ENCODE assay signal across 1 cellular context in the genomic region with DNA sequence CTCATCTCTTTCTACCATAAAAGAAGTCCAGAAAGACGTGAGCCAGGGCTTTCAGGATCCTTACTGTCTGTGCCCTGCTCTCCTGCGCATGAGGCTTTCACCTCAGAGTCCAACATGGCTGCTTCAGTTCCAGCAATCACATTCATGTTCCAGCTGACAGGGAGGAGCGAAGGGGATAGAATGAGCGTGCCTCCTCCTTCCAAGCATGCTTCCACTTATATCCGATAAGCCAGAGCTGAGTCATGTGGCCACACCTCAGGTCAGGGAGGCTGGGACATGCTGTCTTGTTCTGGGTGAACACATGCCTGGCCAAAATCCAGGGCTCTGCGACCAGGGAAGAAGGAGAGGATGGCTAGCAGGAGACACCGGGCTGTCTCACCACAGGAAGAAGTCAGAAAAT.
TF ChIP-seq lines count a peak whose summit lies in the region.

No MANE protein-coding gene starts in this region.

TF ChIP-seq in K562, 482 proteins besides CTCF, POLR2A, EP300 and RAD21 (continued from another document and continues in another):
- TF ChIP-seq, protein P1, sequence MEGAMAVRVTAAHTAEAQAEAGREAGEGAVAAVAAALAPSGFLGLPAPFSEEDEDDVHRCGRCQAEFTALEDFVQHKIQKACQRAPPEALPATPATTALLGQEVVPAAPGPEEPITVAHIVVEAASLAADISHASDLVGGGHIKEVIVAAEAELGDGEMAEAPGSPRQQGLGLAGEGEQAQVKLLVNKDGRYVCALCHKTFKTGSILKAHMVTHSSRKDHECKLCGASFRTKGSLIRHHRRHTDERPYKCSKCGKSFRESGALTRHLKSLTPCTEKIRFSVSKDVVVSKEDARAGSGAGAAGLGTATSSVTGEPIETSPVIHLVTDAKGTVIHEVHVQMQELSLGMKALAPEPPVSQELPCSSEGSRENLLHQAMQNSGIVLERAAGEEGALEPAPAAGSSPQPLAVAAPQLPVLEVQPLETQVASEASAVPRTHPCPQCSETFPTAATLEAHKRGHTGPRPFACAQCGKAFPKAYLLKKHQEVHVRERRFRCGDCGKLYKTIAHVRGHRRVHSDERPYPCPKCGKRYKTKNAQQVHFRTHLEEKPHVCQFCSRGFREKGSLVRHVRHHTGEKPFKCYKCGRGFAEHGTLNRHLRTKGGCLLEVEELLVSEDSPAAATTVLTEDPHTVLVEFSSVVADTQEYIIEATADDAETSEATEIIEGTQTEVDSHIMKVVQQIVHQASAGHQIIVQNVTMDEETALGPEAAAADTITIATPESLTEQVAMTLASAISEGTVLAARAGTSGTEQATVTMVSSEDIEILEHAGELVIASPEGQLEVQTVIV (CRISPR knock-in tag; IDR thresholded peaks at IDR 0.05; ENCODE audit: borderline replicate concordance), result no peak
- TF ChIP-seq TCF7L2 (IDR thresholded peaks at IDR 0.05; ENCODE audit: low read depth, low read length) (no peak), RB1 (IDR thresholded peaks at IDR 0.05; ENCODE audit: low read depth) (no peak), MYC (IDR thresholded peaks at IDR 0.05; ENCODE audit: low read depth, low read length) (peak; percentile 56; the same call in 1 of the 2 replicates), MYC (CRISPR knock-in tag; IDR thresholded peaks at IDR 0.05; ENCODE audit: borderline replicate concordance, low read depth) (no peak), EWSR1 (IDR thresholded peaks at IDR 0.05; ENCODE audit: borderline replicate concordance, low read depth, partially characterized antibody) (no peak), HSF4 (CRISPR knock-in tag; IDR thresholded peaks at IDR 0.05; ENCODE audit: borderline replicate concordance) (no peak), SNIP1 (IDR thresholded peaks at IDR 0.05; ENCODE audit: low read depth) (no peak), NFIC (IDR thresholded peaks at IDR 0.05) (no peak), YY1 (IDR thresholded peaks at IDR 0.05; ENCODE audit: borderline replicate concordance in 1 of 3, control insufficient read depth in 1 of 3, extremely low read depth in 1 of 3, insufficient read depth in 3 of 3, insufficient read length in 1 of 3, insufficient replicate concordance in 2 of 3, low read depth in 1 of 3, low read length in 2 of 3) (peak in 1 of 3 experiments; percentile 56), U2AF2 (optimal IDR thresholded peaks at IDR 0.05; ENCODE audit: low read depth, low read length) (no peak), FOS (IDR thresholded peaks at IDR 0.05; ENCODE audit: extremely low read depth, insufficient read length) (no peak), ZNF780A (CRISPR knock-in tag; IDR thresholded peaks at IDR 0.05) (no peak), TRIM28 (IDR thresholded peaks at IDR 0.05) (0 out of 2 replicates have a peak, but pooled peaks have one; percentile 24), ZNF76 (CRISPR knock-in tag; IDR thresholded peaks at IDR 0.05; ENCODE audit: borderline replicate concordance) (no peak), KDM2B (CRISPR knock-in tag; IDR thresholded peaks at IDR 0.05) (no peak), ZNF586 (CRISPR knock-in tag; conservative IDR thresholded peaks at IDR 0.05) (no peak), CBX3 (IDR thresholded peaks at IDR 0.05; ENCODE audit: borderline replicate concordance in 1 of 2, low read length in 2 of 2) (peak in 1 of 2 experiments; percentile 80; a peak in 1 of 3 replicates), HIVEP1 (CRISPR knock-in tag; IDR thresholded peaks at IDR 0.05) (no peak), EZH2 (IDR thresholded peaks at IDR 0.05; ENCODE audit: borderline replicate concordance, low read depth, low read length) (no peak), HDAC6 (IDR thresholded peaks at IDR 0.05; ENCODE audit: low read depth, low read length) (no peak), C11orf30 (IDR thresholded peaks at IDR 0.05; ENCODE audit: low read depth) (peak; percentile 33; the same call in 1 of the 2 replicates)
- TF ChIP-seq, protein P2, sequence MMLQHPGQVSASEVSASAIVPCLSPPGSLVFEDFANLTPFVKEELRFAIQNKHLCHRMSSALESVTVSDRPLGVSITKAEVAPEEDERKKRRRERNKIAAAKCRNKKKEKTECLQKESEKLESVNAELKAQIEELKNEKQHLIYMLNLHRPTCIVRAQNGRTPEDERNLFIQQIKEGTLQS (IDR thresholded peaks at IDR 0.05), result no peak
- TF ChIP-seq, protein P2 (CRISPR knock-in tag; conservative IDR thresholded peaks at IDR 0.05), result no peak
- TF ChIP-seq, protein P3, sequence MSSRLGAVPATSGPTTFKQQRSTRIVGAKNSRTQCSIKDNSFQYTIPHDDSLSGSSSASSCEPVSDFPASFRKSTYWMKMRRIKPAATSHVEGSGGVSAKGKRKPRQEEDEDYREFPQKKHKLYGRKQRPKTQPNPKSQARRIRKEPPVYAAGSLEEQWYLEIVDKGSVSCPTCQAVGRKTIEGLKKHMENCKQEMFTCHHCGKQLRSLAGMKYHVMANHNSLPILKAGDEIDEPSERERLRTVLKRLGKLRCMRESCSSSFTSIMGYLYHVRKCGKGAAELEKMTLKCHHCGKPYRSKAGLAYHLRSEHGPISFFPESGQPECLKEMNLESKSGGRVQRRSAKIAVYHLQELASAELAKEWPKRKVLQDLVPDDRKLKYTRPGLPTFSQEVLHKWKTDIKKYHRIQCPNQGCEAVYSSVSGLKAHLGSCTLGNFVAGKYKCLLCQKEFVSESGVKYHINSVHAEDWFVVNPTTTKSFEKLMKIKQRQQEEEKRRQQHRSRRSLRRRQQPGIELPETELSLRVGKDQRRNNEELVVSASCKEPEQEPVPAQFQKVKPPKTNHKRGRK (tag; IDR thresholded peaks at IDR 0.05), result no peak
- TF ChIP-seq, protein P4, sequence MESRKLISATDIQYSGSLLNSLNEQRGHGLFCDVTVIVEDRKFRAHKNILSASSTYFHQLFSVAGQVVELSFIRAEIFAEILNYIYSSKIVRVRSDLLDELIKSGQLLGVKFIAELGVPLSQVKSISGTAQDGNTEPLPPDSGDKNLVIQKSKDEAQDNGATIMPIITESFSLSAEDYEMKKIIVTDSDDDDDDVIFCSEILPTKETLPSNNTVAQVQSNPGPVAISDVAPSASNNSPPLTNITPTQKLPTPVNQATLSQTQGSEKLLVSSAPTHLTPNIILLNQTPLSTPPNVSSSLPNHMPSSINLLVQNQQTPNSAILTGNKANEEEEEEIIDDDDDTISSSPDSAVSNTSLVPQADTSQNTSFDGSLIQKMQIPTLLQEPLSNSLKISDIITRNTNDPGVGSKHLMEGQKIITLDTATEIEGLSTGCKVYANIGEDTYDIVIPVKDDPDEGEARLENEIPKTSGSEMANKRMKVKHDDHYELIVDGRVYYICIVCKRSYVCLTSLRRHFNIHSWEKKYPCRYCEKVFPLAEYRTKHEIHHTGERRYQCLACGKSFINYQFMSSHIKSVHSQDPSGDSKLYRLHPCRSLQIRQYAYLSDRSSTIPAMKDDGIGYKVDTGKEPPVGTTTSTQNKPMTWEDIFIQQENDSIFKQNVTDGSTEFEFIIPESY (CRISPR knock-in tag; IDR thresholded peaks at IDR 0.05), result 0 out of 2 replicates have a peak, but pooled peaks have one; percentile 22
- TF ChIP-seq, protein P5, sequence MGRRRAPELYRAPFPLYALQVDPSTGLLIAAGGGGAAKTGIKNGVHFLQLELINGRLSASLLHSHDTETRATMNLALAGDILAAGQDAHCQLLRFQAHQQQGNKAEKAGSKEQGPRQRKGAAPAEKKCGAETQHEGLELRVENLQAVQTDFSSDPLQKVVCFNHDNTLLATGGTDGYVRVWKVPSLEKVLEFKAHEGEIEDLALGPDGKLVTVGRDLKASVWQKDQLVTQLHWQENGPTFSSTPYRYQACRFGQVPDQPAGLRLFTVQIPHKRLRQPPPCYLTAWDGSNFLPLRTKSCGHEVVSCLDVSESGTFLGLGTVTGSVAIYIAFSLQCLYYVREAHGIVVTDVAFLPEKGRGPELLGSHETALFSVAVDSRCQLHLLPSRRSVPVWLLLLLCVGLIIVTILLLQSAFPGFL (CRISPR knock-in tag; IDR thresholded peaks at IDR 0.05), result no peak
- TF ChIP-seq, protein P6, sequence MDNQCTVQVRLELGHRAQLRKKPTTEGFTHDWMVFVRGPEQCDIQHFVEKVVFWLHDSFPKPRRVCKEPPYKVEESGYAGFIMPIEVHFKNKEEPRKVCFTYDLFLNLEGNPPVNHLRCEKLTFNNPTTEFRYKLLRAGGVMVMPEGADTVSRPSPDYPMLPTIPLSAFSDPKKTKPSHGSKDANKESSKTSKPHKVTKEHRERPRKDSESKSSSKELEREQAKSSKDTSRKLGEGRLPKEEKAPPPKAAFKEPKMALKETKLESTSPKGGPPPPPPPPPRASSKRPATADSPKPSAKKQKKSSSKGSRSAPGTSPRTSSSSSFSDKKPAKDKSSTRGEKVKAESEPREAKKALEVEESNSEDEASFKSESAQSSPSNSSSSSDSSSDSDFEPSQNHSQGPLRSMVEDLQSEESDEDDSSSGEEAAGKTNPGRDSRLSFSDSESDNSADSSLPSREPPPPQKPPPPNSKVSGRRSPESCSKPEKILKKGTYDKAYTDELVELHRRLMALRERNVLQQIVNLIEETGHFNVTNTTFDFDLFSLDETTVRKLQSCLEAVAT (IDR thresholded peaks at IDR 0.05), result no peak
- TF ChIP-seq, protein P7, sequence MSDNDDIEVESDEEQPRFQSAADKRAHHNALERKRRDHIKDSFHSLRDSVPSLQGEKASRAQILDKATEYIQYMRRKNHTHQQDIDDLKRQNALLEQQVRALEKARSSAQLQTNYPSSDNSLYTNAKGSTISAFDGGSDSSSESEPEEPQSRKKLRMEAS (CRISPR knock-in tag; IDR thresholded peaks at IDR 0.05), result peak; percentile 89
- TF ChIP-seq, protein P8, sequence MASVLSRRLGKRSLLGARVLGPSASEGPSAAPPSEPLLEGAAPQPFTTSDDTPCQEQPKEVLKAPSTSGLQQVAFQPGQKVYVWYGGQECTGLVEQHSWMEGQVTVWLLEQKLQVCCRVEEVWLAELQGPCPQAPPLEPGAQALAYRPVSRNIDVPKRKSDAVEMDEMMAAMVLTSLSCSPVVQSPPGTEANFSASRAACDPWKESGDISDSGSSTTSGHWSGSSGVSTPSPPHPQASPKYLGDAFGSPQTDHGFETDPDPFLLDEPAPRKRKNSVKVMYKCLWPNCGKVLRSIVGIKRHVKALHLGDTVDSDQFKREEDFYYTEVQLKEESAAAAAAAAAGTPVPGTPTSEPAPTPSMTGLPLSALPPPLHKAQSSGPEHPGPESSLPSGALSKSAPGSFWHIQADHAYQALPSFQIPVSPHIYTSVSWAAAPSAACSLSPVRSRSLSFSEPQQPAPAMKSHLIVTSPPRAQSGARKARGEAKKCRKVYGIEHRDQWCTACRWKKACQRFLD (CRISPR knock-in tag; IDR thresholded peaks at IDR 0.05), result no peak
- TF ChIP-seq, protein P9, sequence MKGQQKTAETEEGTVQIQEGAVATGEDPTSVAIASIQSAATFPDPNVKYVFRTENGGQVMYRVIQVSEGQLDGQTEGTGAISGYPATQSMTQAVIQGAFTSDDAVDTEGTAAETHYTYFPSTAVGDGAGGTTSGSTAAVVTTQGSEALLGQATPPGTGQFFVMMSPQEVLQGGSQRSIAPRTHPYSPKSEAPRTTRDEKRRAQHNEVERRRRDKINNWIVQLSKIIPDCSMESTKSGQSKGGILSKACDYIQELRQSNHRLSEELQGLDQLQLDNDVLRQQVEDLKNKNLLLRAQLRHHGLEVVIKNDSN (CRISPR knock-in tag; IDR thresholded peaks at IDR 0.05), result 0 out of 2 replicates have a peak, but pooled peaks have one; percentile 24
- TF ChIP-seq, protein P10, sequence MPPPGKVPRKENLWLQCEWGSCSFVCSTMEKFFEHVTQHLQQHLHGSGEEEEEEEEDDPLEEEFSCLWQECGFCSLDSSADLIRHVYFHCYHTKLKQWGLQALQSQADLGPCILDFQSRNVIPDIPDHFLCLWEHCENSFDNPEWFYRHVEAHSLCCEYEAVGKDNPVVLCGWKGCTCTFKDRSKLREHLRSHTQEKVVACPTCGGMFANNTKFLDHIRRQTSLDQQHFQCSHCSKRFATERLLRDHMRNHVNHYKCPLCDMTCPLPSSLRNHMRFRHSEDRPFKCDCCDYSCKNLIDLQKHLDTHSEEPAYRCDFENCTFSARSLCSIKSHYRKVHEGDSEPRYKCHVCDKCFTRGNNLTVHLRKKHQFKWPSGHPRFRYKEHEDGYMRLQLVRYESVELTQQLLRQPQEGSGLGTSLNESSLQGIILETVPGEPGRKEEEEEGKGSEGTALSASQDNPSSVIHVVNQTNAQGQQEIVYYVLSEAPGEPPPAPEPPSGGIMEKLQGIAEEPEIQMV (tag; conservative IDR thresholded peaks at IDR 0.05; ENCODE audit: low read depth), result no peak
- TF ChIP-seq, protein P11, sequence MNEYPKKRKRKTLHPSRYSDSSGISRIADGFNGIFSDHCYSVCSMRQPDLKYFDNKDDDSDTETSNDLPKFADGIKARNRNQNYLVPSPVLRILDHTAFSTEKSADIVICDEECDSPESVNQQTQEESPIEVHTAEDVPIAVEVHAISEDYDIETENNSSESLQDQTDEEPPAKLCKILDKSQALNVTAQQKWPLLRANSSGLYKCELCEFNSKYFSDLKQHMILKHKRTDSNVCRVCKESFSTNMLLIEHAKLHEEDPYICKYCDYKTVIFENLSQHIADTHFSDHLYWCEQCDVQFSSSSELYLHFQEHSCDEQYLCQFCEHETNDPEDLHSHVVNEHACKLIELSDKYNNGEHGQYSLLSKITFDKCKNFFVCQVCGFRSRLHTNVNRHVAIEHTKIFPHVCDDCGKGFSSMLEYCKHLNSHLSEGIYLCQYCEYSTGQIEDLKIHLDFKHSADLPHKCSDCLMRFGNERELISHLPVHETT (CRISPR knock-in tag; conservative IDR thresholded peaks at IDR 0.05 in 1 of 2, IDR thresholded peaks at IDR 0.05 in 1 of 2), result no peak
- TF ChIP-seq, protein P12, sequence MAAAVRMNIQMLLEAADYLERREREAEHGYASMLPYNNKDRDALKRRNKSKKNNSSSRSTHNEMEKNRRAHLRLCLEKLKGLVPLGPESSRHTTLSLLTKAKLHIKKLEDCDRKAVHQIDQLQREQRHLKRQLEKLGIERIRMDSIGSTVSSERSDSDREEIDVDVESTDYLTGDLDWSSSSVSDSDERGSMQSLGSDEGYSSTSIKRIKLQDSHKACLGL (CRISPR knock-in tag; IDR thresholded peaks at IDR 0.05; ENCODE audit: borderline replicate concordance, poor library complexity, severe bottlenecking), result no peak
